1 cellular context compared by ENCODE assay signal in genomic region chr4:83599183-83599582, GRCh38.
TF ChIP-seq lines count a peak whose summit lies in the region.

No MANE protein-coding gene starts in this region.

TF ChIP-seq in K562, 482 proteins besides CTCF, POLR2A, EP300 and RAD21 (continued from another document):
- TF ChIP-seq FOXM1 (IDR thresholded peaks at IDR 0.05; ENCODE audit: low read depth) (0 out of 2 replicates have a peak, but pooled peaks have one; percentile 17), FOXM1 (CRISPR knock-in tag; IDR thresholded peaks at IDR 0.05; ENCODE audit: low read depth) (no peak), MNT (conservative IDR thresholded peaks at IDR 0.05) (0 out of 4 replicates have a peak, but pooled peaks of 1 of the 2 experiments have one; percentile 15), KAT8 (IDR thresholded peaks at IDR 0.05; ENCODE audit: low read depth) (peak; percentile 72), UBTF (IDR thresholded peaks at IDR 0.05; ENCODE audit: borderline replicate concordance in 1 of 2, low read depth in 2 of 2, low read length in 2 of 2) (no peak), RAD51 (IDR thresholded peaks at IDR 0.05; ENCODE audit: borderline replicate concordance, low read depth) (peak; percentile 79), ZNF143 (CRISPR knock-in tag; IDR thresholded peaks at IDR 0.05) (peak; percentile 74)
TF ChIP-seq in K562: peak in this region for 21.
